Comparison of ENCODE assay signal across 8 cellular contexts in the genomic region with DNA sequence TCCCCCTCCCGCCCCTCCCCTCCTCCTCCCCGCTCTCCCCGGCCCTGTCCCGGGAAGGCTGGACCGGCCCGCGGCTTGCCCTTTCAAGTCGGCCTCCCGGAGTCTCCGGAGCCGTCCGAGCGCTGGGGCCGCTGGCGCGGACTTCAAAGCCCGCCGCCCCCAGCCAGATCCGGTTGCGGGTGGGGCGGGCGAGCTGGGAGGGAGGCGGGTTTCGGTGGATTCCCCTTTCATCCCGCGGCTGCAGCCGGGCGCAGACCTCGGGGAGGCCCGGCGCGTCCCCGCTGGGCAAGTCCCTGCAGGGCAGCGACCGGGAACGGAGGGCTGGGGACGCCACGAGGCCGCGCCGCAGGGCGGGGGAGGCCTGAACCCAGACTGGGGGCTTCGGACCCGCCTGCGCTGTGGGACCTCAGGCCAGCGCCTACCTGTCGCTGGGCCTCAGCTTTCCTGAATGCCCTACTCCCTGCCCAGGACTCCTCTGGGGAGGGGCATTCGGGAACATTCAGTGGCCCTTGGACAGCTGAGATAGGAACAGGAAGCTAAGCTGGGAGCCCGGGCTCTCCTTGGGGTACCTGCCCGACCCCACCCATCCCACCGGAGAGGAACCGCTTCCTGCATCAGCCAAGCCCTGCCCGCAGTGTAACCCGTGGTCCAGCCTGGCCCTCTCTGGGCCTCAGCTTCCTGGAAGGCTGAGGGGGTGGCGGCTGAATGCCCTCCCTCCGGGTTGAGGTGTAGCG. TPM values are rescaled to one million over a fixed set of nuclear protein-coding genes. Genes with fewer than 3 reads are reported as not detected.
DNase-seq lines count a peak whose midpoint lies in the region; ATAC-seq, FAIRE-seq and TF ChIP-seq lines count a peak whose summit lies in the region.

No MANE protein-coding gene starts in this region.

- 1% methylated on average over 56 of the region's 57 CpGs for WGBS in HUES64
- 2% methylated on average over 19 of the region's 57 CpGs for WGBS in HepG2 (ENCODE audit: low lambda C conversion rate)

- peak; percentile 67 for TF ChIP-seq RAD21 in HepG2 (CRISPR knock-in tag; IDR thresholded peaks at IDR 0.05)

- peak overlapping the region; percentile 32 to 61 (median 46); a peak in 19 of 20 replicates for H3K4me3 ChIP-seq in BLaER1 treated with 17β-estradiol and CSF1 and Interleukin-3, amounts not matched to agents 10 nM and 100 nM
- H3K4me3 ChIP-seq in HUES64 (ENCODE audit: low read length) (peak overlapping the region; percentile 63), HepG2 (replicated peaks in 1 of 3; ENCODE audit: insufficient read depth in 1 of 3, low read depth in 2 of 3, low read length in 3 of 3) (peak overlapping the region; percentile 15 to 76 (median 47); a peak in 5 of 6 replicates)

- no TSS peak for BruUV-seq in HepG2 (replicated peaks; lab: Mats Ljungman, UMichigan)

- no peaks in the 10 kb centered on the region for H3K9me3 ChIP-seq in BLaER1 treated with 17β-estradiol and CSF1 and Interleukin-3, amounts not matched to agents 10 nM and 100 nM (replicated peaks in 1 of 11)
- H3K9me3 ChIP-seq in HUES64 (ENCODE audit: insufficient read depth, low read depth, low read length) (no peaks in the 10 kb centered on the region), HepG2 (ENCODE audit: low read length) (no peaks in the 10 kb centered on the region)

- no peak for TF ChIP-seq CTCF in HepG2 (CRISPR knock-in tag; IDR thresholded peaks at IDR 0.05)

- peak; percentile 68 to 79 for TF ChIP-seq POLR2A in HepG2 (IDR thresholded peaks at IDR 0.05; ENCODE audit: insufficient read depth in 1 of 2, low read depth in 2 of 2, low read length in 2 of 2)

- no peaks in the 10 kb centered on the region for H3K36me3 ChIP-seq in BLaER1 treated with 17β-estradiol and CSF1 and Interleukin-3, amounts not matched to agents 10 nM and 100 nM
- H3K36me3 ChIP-seq in HUES64 (ENCODE audit: insufficient read depth, low read length) (no peaks in the 10 kb centered on the region), HepG2 (replicated peaks in 1 of 2; ENCODE audit: control insufficient read depth in 1 of 2, insufficient read depth in 2 of 2, low read length in 2 of 2) (no peaks in the 10 kb centered on the region)

- CTCF ChIA-PET in HepG2 (lab: Yijun Ruan, JAX; ENCODE audit: low intra/inter-chr PET ratio, low total read pairs), result no interaction called here

- FAIRE-seq in HepG2 (lab: Jason Lieb, UNC), result peak; percentile 55

- peak overlapping the region; percentile 48 to 73 (median 63); a peak in 21 of 22 replicates for H3K27ac ChIP-seq in BLaER1 treated with 17β-estradiol and CSF1 and Interleukin-3, amounts not matched to agents 10 nM and 100 nM
- peak overlapping the region; percentile 81 for H3K27ac ChIP-seq in HUES64 (ENCODE audit: low read depth, low read length)
- peak overlapping the region; percentile 99 for H3K27ac ChIP-seq in HepG2 (ENCODE audit: extremely low read length, insufficient read depth, low read length)
- peak overlapping the region; percentile 17 for H3K27ac ChIP-seq in temporal lobe (ENCODE audit: low read depth, low read length)

- H4K20me1 ChIP-seq in BLaER1 treated with 17β-estradiol and CSF1 and Interleukin-3, amounts not matched to agents 10 nM and 100 nM, result no peaks in the 10 kb centered on the region
- H4K20me1 ChIP-seq in HepG2 (ENCODE audit: insufficient read depth, low read length), result no peaks in the 10 kb centered on the region

- H3K9ac ChIP-seq in BLaER1 treated with 17β-estradiol and CSF1 and Interleukin-3, amounts not matched to agents 10 nM and 100 nM, result peak overlapping the region; percentile 57 to 78 (median 67)
- H3K9ac ChIP-seq in HUES64 (ENCODE audit: low read depth, low read length) (peak overlapping the region; percentile 72), HepG2 (ENCODE audit: insufficient read depth, low read depth, low read length) (peak overlapping the region; percentile 92)

- no peak overlapping the region for H2AFZ ChIP-seq in HepG2 (ENCODE audit: low read length)

- peaks cover 49 to 91% (median 85%) of the 10 kb centered on the region in 10 experiments for H3K4me1 ChIP-seq in BLaER1 treated with 17β-estradiol and CSF1 and Interleukin-3, amounts not matched to agents 10 nM and 100 nM
- H3K4me1 ChIP-seq in HUES64 (ENCODE audit: insufficient read depth, low read length), result peaks cover 21% of the 10 kb centered on the region
- H3K4me1 ChIP-seq in HepG2 (ENCODE audit: insufficient read depth, low read length), result peaks cover 85% of the 10 kb centered on the region

- H3K27me3 ChIP-seq in BLaER1 treated with 17β-estradiol and CSF1 and Interleukin-3, amounts not matched to agents 10 nM and 100 nM, result peaks cover 0 to 16% (median 5%) of the 10 kb centered on the region in 11 experiments; a peak in 11 of 22 replicates
- H3K27me3 ChIP-seq in HUES64 (ENCODE audit: insufficient read depth, low read length) (peaks cover 25% of the 10 kb centered on the region), HepG2 (ENCODE audit: control insufficient read depth in 1 of 2, insufficient read depth in 2 of 2, low read length in 2 of 2) (no peaks in the 10 kb centered on the region)

- peak; percentile 20 for DNase-seq in central memory CD4-positive, alpha-beta T cell
- DNase-seq in HepG2 (ENCODE audit: low spot score), result peak; percentile 93
- no peak for DNase-seq in NCI-H2107 (lab: John Stamatoyannopoulos, UW)
- DNase-seq in DMS79 (lab: John Stamatoyannopoulos, UW), result no peak

- in situ Hi-C loops in HepG2 (cut with HindIII; ENCODE audit: extremely low pct_ligation_motif_present, low pct_unique_long_range_greater_than_20kb), result no loop called here

- H3K79me2 ChIP-seq in HepG2 (ENCODE audit: insufficient read depth, low read length), result no peaks in the 10 kb centered on the region

- TF ChIP-seq EP300 in HepG2 (IDR thresholded peaks at IDR 0.05; ENCODE audit: low read depth in 2 of 2, low read length in 2 of 2) (peak; percentile 91 to 96; a peak in 3 of 4 replicates), HepG2 (CRISPR knock-in tag; IDR thresholded peaks at IDR 0.05; ENCODE audit: borderline replicate concordance) (peak; percentile 96)

- POLR2A ChIA-PET in HepG2 (lab: Yijun Ruan, JAX), result interaction anchor here (0.7 to 4.5 kb wide), 27 partner anchors 10 to 457 kb away, joined by 3 to 110 read pairs (median 10); a partner anchor contains a TSS

- ATAC-seq in HepG2 (peak; percentile 80), GM18858 (IDR thresholded peaks at IDR 0.05; ENCODE audit: unreplicated experiment) (no peak)

- intact Hi-C loops in HepG2 (cut with micrococcal nuclease; ENCODE audit: unreplicated experiment), result loop anchor here (2.0 kb wide), 1 partner anchor 29 kb away; no protein-coding TSS in a partner anchor

- H3K4me2 ChIP-seq in BLaER1 treated with 17β-estradiol and CSF1 and Interleukin-3, amounts not matched to agents 10 nM and 100 nM, result peak overlapping the region; percentile 84 to 99 (median 98)
- peak overlapping the region; percentile 85 for H3K4me2 ChIP-seq in HepG2 (ENCODE audit: low read depth, low read length)

RNA-seq across cellular contexts. Expression of a gene that starts 23.4 kb away (rescaled TPM):
- not detected for polyA plus RNA-seq in HUES64 (2013, experiment 1 of 2)
- polyA plus RNA-seq in HUES64 (2013, experiment 2 of 2), result not detected
- total RNA-seq in HepG2 (2016; rRNA removed; fragmentation: Illumina TruSeq; extraction: Trizol) (not detected in 2 replicates), temporal lobe (not detected)
- total RNA-seq in HepG2 (2016; cell fraction: cytosol; rRNA removed; fragmentation: Illumina TruSeq; extraction: Trizol; ENCODE audit: low read depth), result not detected in 2 replicates
- not detected in 2 replicates for total RNA-seq in HepG2 (2016; cell fraction: insoluble cytoplasmic fraction; rRNA removed; fragmentation: Illumina TruSeq; extraction: Trizol)
- total RNA-seq in HepG2 (2016; cell fraction: membrane; rRNA removed; fragmentation: Illumina TruSeq; extraction: Trizol), result not detected in 2 replicates
- total RNA-seq in HepG2 (2016; cell fraction: nucleus; rRNA removed; fragmentation: Illumina TruSeq; extraction: Trizol), result not detected in 2 replicates
- not detected in 2 replicates for polyA plus RNA-seq in HepG2 (2011; rRNA removed)
- polyA plus RNA-seq in HepG2 (2011; cell fraction: cytosol; rRNA removed), result not detected in 2 replicates
- 0.10 TPM in 1 of 2 replicates, not detected in the other for polyA plus RNA-seq in HepG2 (2011; cell fraction: nucleus; rRNA removed)
- not detected in 2 replicates for polyA plus RNA-seq in HepG2 (2012)
- not detected in 2 replicates for polyA plus RNA-seq in HepG2 (2016; cell fraction: cytosol; fragmentation: Illumina TruSeq; extraction: Trizol; ENCODE audit: low read depth)
- not detected in 2 replicates for polyA plus RNA-seq in HepG2 (2016; cell fraction: insoluble cytoplasmic fraction; fragmentation: Illumina TruSeq; extraction: Trizol; ENCODE audit: low read depth)
- not detected in 2 replicates for polyA plus RNA-seq in HepG2 (2016; cell fraction: membrane; fragmentation: Illumina TruSeq; extraction: Trizol; ENCODE audit: low read depth)
- not detected in 2 replicates for polyA plus RNA-seq in HepG2 (2016; cell fraction: nucleus; fragmentation: Illumina TruSeq; extraction: Trizol; ENCODE audit: insufficient read depth, low read depth)
- not detected in 2 replicates for polyA minus RNA-seq in HepG2 (2011; rRNA and poly(A)+ RNA removed; ENCODE audit: low replicate concordance)
- polyA minus RNA-seq in HepG2 (2011; cell fraction: cytosol; rRNA and poly(A)+ RNA removed), result not detected in 2 replicates
- not detected in 2 replicates for polyA minus RNA-seq in HepG2 (2011; cell fraction: nucleus; rRNA and poly(A)+ RNA removed)

RNA-seq across cellular contexts. Expression of a gene that starts 28.4 kb away (rescaled TPM):
- 45.2 TPM for polyA plus RNA-seq in HUES64 (2013, experiment 1 of 2)
- polyA plus RNA-seq in HUES64 (2013, experiment 2 of 2), result 33.6 TPM
- total RNA-seq in HepG2 (2016; rRNA removed; fragmentation: Illumina TruSeq; extraction: Trizol), result 51.0 and 53.8 TPM in 2 replicates
- total RNA-seq in HepG2 (2016; cell fraction: cytosol; rRNA removed; fragmentation: Illumina TruSeq; extraction: Trizol; ENCODE audit: low read depth), result 18.8 and 21.6 TPM in 2 replicates
- total RNA-seq in HepG2 (2016; cell fraction: insoluble cytoplasmic fraction; rRNA removed; fragmentation: Illumina TruSeq; extraction: Trizol), result 51.4 and 52.7 TPM in 2 replicates
- total RNA-seq in HepG2 (2016; cell fraction: membrane; rRNA removed; fragmentation: Illumina TruSeq; extraction: Trizol), result 27.5 and 28.2 TPM in 2 replicates
- 24.5 and 26.0 TPM in 2 replicates for total RNA-seq in HepG2 (2016; cell fraction: nucleus; rRNA removed; fragmentation: Illumina TruSeq; extraction: Trizol)
- polyA plus RNA-seq in HepG2 (2011; rRNA removed), result 49.1 and 52.7 TPM in 2 replicates
- 51.6 and 54.5 TPM in 2 replicates for polyA plus RNA-seq in HepG2 (2011; cell fraction: cytosol; rRNA removed)
- polyA plus RNA-seq in HepG2 (2011; cell fraction: nucleus; rRNA removed), result 33.4 and 35.2 TPM in 2 replicates
- 25.7 and 35.9 TPM in 2 replicates for polyA plus RNA-seq in HepG2 (2012)
- polyA plus RNA-seq in HepG2 (2016; cell fraction: cytosol; fragmentation: Illumina TruSeq; extraction: Trizol; ENCODE audit: low read depth), result 25.5 and 33.2 TPM in 2 replicates
- 70.9 and 81.2 TPM in 2 replicates for polyA plus RNA-seq in HepG2 (2016; cell fraction: insoluble cytoplasmic fraction; fragmentation: Illumina TruSeq; extraction: Trizol; ENCODE audit: low read depth)
- 24.8 and 34.0 TPM in 2 replicates for polyA plus RNA-seq in HepG2 (2016; cell fraction: membrane; fragmentation: Illumina TruSeq; extraction: Trizol; ENCODE audit: low read depth)
- 54.6 and 61.5 TPM in 2 replicates for polyA plus RNA-seq in HepG2 (2016; cell fraction: nucleus; fragmentation: Illumina TruSeq; extraction: Trizol; ENCODE audit: insufficient read depth, low read depth)
- 26.8 and 119 TPM in 2 replicates for polyA minus RNA-seq in HepG2 (2011; rRNA and poly(A)+ RNA removed; ENCODE audit: low replicate concordance)
- polyA minus RNA-seq in HepG2 (2011; cell fraction: cytosol; rRNA and poly(A)+ RNA removed), result 14.8 and 17.0 TPM in 2 replicates
- 15.9 and 18.4 TPM in 2 replicates for polyA minus RNA-seq in HepG2 (2011; cell fraction: nucleus; rRNA and poly(A)+ RNA removed)
- 11.1 TPM for total RNA-seq in temporal lobe

RNA-seq across cellular contexts. Expression of a gene that starts 44.4 kb away (rescaled TPM):
- 13.2 TPM for polyA plus RNA-seq in HUES64 (2013, experiment 1 of 2)
- polyA plus RNA-seq in HUES64 (2013, experiment 2 of 2), result 12.9 TPM
- total RNA-seq in HepG2 (2016; rRNA removed; fragmentation: Illumina TruSeq; extraction: Trizol) (8.2 and 8.3 TPM in 2 replicates), temporal lobe (12.5 TPM)
- total RNA-seq in HepG2 (2016; cell fraction: cytosol; rRNA removed; fragmentation: Illumina TruSeq; extraction: Trizol; ENCODE audit: low read depth), result 1.6 and 1.8 TPM in 2 replicates
- total RNA-seq in HepG2 (2016; cell fraction: insoluble cytoplasmic fraction; rRNA removed; fragmentation: Illumina TruSeq; extraction: Trizol), result 6.6 and 9.5 TPM in 2 replicates
- total RNA-seq in HepG2 (2016; cell fraction: membrane; rRNA removed; fragmentation: Illumina TruSeq; extraction: Trizol), result 5.0 and 6.5 TPM in 2 replicates
- total RNA-seq in HepG2 (2016; cell fraction: nucleus; rRNA removed; fragmentation: Illumina TruSeq; extraction: Trizol), result 7.3 TPM in 2 replicates
- polyA plus RNA-seq in HepG2 (2011; rRNA removed), result 8.4 and 10.8 TPM in 2 replicates
- polyA plus RNA-seq in HepG2 (2011; cell fraction: cytosol; rRNA removed), result 6.1 and 7.8 TPM in 2 replicates
- 22.8 and 23.1 TPM in 2 replicates for polyA plus RNA-seq in HepG2 (2011; cell fraction: nucleus; rRNA removed)
- polyA plus RNA-seq in HepG2 (2012), result 4.2 and 5.8 TPM in 2 replicates
- 1.0 and 1.8 TPM in 2 replicates for polyA plus RNA-seq in HepG2 (2016; cell fraction: cytosol; fragmentation: Illumina TruSeq; extraction: Trizol; ENCODE audit: low read depth)
- 7.0 and 8.8 TPM in 2 replicates for polyA plus RNA-seq in HepG2 (2016; cell fraction: insoluble cytoplasmic fraction; fragmentation: Illumina TruSeq; extraction: Trizol; ENCODE audit: low read depth)
- 3.2 TPM in 2 replicates for polyA plus RNA-seq in HepG2 (2016; cell fraction: membrane; fragmentation: Illumina TruSeq; extraction: Trizol; ENCODE audit: low read depth)
- 17.2 and 17.7 TPM in 2 replicates for polyA plus RNA-seq in HepG2 (2016; cell fraction: nucleus; fragmentation: Illumina TruSeq; extraction: Trizol; ENCODE audit: insufficient read depth, low read depth)
- 10.0 and 29.3 TPM in 2 replicates for polyA minus RNA-seq in HepG2 (2011; rRNA and poly(A)+ RNA removed; ENCODE audit: low replicate concordance)
- polyA minus RNA-seq in HepG2 (2011; cell fraction: cytosol; rRNA and poly(A)+ RNA removed), result 2.7 and 3.2 TPM in 2 replicates
- polyA minus RNA-seq in HepG2 (2011; cell fraction: nucleus; rRNA and poly(A)+ RNA removed), result 5.0 and 5.6 TPM in 2 replicates

Comparison
In these comparisons a context has a peak if more than half of its experiments do, and no peak if none do; other contexts are left out.
1. H3K27ac ChIP-seq: peak in every context shown above with its lines; median percentile 99 in HepG2; 81 in HUES64; 63 in BLaER1 treated with 17β-estradiol and CSF1 and Interleukin-3, amounts not matched to agents 10 nM and 100 nM; 17 in temporal lobe.
2. DNase-seq: peak in central memory CD4-positive, alpha-beta T cell (single experiment) and HepG2 (single experiment); none in NCI-H2107 (single experiment) and DMS79 (single experiment).
3. Peak in every context shown above with its lines, with median percentiles within 50 percentile points of each other: H3K4me3 ChIP-seq and H3K9ac ChIP-seq.